ENCODE assay signal across 27 cellular contexts in the genomic region with DNA sequence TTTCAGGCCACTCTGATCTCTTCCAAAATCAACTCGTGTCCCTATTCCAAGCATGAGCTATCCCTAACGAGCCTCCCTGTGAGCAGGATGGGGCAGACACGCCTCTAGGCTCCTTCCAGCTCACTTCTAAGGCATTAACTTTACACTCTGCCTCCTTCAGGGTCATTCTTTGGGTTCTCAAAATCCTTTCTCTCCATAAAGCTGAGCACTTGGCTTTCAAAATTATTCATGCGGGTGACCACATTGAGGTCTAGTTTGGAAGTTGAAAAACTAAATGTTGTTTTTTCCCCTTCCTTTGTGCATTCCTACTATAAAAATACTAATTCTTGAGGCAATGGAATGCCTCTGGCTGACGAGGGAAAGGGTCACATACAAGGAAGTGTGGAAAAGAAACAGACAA. TPM values are rescaled to one million over a fixed set of nuclear protein-coding genes. Genes with fewer than 3 reads are reported as not detected.
DNase-seq lines count a peak whose midpoint lies in the region; ATAC-seq, FAIRE-seq and TF ChIP-seq lines count a peak whose summit lies in the region.
"Had no signal": no experiment of that assay in that cellular context is flagged by ENCODE, and none has a peak within 500 bp of the region (broad histone marks: within the 10 kb centered on the region; RNA-seq: fewer than 3 reads in every experiment).

No MANE protein-coding gene starts in this region.

- DNase-seq in GM23338 (ENCODE audit: low spot score) (no peak), astrocyte (ENCODE audit: low read depth) (peak; percentile 20), neural crest cell (ENCODE audit: low read depth, low spot score) (no peak), NCI-H2029 (lab: John Stamatoyannopoulos, UW) (no peak), GM03348 (ENCODE audit: low spot score) (no peak)
- no peak for DNase-seq in stimulated activated CD4-positive, alpha-beta T cell treated with anti-CD3 and anti-CD28 coated beads, Interleukin-15, amount 100 ng/mL, for 24 hours
- DNase-seq: C1 segment of cervical spinal cord; CD4-positive, alpha-beta memory T cell; COR-L47; DMS53; Karpas-422; NCI-H1092 treated with DMSO at 0.1 percent for 48 hours; NCI-H1436 treated with DMSO at 0.1 percent for 48 hours; NCI-H187 treated with DMSO at 0.1 percent for 48 hours; NCI-H2107; NCI-H446 treated with DMSO at 0.1 percent for 48 hours; NCI-H526; NCI-H82; NK-92 treated with Interleukin-12 subunit alpha and Interleukin-12 subunit beta, amount 100 ng/mL, for 24 hours; PC-3; SJCRH30 had no signal

- no peaks in the 10 kb centered on the region for H3F3A ChIP-seq in GM23338 (replicated peaks; ENCODE audit: low read depth)

- H3K27ac Mint-ChIP-seq in GM23338 (no peak overlapping the region), astrocyte (ENCODE audit: unreplicated experiment) (no peak overlapping the region), neural crest cell (ENCODE audit: unreplicated experiment) (peak overlapping the region; percentile 88)
- H3K27ac Mint-ChIP-seq: CD4-positive, alpha-beta memory T cell had no signal

- H3K9me3 Mint-ChIP-seq in GM23338 (no peaks in the 10 kb centered on the region; the same call in 2 of the 3 replicates), astrocyte (ENCODE audit: unreplicated experiment) (peaks cover 6% of the 10 kb centered on the region), neural crest cell (peaks cover 2% of the 10 kb centered on the region)
- H3K9me3 Mint-ChIP-seq: CD4-positive, alpha-beta memory T cell had no signal

- no peak overlapping the region for H3K9ac ChIP-seq in astrocyte (ENCODE audit: low read length)

- no peak overlapping the region for H3K4me3 ChIP-seq in GM23338
- no peak overlapping the region for H3K4me3 ChIP-seq in astrocyte (ENCODE audit: insufficient read depth, low read depth, low read length)
- H3K4me3 ChIP-seq: SJCRH30 had no signal

- no peaks in the 10 kb centered on the region for H3K36me3 ChIP-seq in GM23338 (ENCODE audit: insufficient read depth)
- H3K36me3 ChIP-seq in astrocyte (ENCODE audit: insufficient read depth, low read length) = no peaks in the 10 kb centered on the region
- H3K36me3 ChIP-seq: SJCRH30 had no signal

- H4K20me1 ChIP-seq in GM23338 (replicated peaks; ENCODE audit: insufficient read depth) (no peaks in the 10 kb centered on the region), astrocyte (ENCODE audit: insufficient read depth, low read length) (no peaks in the 10 kb centered on the region)

- H3K79me2 ChIP-seq in GM23338 (replicated peaks; ENCODE audit: insufficient read depth) (no peaks in the 10 kb centered on the region), astrocyte (ENCODE audit: insufficient read depth, low read length) (no peaks in the 10 kb centered on the region)

- no peaks in the 10 kb centered on the region for H3K9me3 ChIP-seq in astrocyte (ENCODE audit: insufficient read depth, low read depth, low read length)
- H3K9me3 ChIP-seq: SJCRH30 had no signal

- H3K36me3 Mint-ChIP-seq in GM23338 (ENCODE audit: low read depth) = no peaks in the 10 kb centered on the region
- no peaks in the 10 kb centered on the region for H3K36me3 Mint-ChIP-seq in astrocyte (ENCODE audit: low read depth, unreplicated experiment)
- no peaks in the 10 kb centered on the region for H3K36me3 Mint-ChIP-seq in neural crest cell (ENCODE audit: low read depth)
- H3K36me3 Mint-ChIP-seq: CD4-positive, alpha-beta memory T cell had no signal

- no peaks in the 10 kb centered on the region for H3K4me1 ChIP-seq in GM23338 (ENCODE audit: insufficient read depth)
- H3K4me1 ChIP-seq in astrocyte (ENCODE audit: insufficient read depth, low read length) = no peaks in the 10 kb centered on the region

- H2AFZ ChIP-seq in GM23338 (0 out of 2 replicates have a peak overlapping the region, but pooled peaks have one; percentile 52), astrocyte (ENCODE audit: low read depth, low read length) (no peak overlapping the region)

- ATAC-seq in GM23338 (no peak), GM19023 (IDR thresholded peaks at IDR 0.05; ENCODE audit: unreplicated experiment) (no peak)
- ATAC-seq: HCT116, PC-3, Right ventricle myocardium inferior, SK-N-SH treated with all-trans-retinoic acid at 6 μM for 48 hours had no signal

- no peaks in the 10 kb centered on the region for H3K27me3 ChIP-seq in GM23338 (ENCODE audit: insufficient read depth)
- H3K27me3 ChIP-seq in astrocyte (ENCODE audit: insufficient read depth, low read length) = no peaks in the 10 kb centered on the region
- H3K27me3 ChIP-seq: SJCRH30 had no signal

- no peak for FAIRE-seq in astrocyte (lab: Jason Lieb, UNC)

- peaks cover 3% of the 10 kb centered on the region; the same call in 2 of the 3 replicates for H3K4me1 Mint-ChIP-seq in GM23338
- no peaks in the 10 kb centered on the region for H3K4me1 Mint-ChIP-seq in astrocyte (ENCODE audit: low read depth, unreplicated experiment)
- peaks cover 5% of the 10 kb centered on the region for H3K4me1 Mint-ChIP-seq in neural crest cell

- no peaks in the 10 kb centered on the region for H3K9me2 ChIP-seq in GM23338 (ENCODE audit: insufficient read depth)

- H3K27ac ChIP-seq in GM23338 (ENCODE audit: low read depth) (no peak overlapping the region), astrocyte (ENCODE audit: low read depth, low read length) (no peak overlapping the region)
- H3K27ac ChIP-seq: SJCRH30 had no signal

- no peak overlapping the region for H3K4me2 ChIP-seq in GM23338
- H3K4me2 ChIP-seq in astrocyte (ENCODE audit: low read length) = no peak overlapping the region

- H3K4me3 Mint-ChIP-seq in GM23338 (no peak overlapping the region), astrocyte (ENCODE audit: unreplicated experiment) (no peak overlapping the region), neural crest cell (no peak overlapping the region)
- H3K4me3 Mint-ChIP-seq: CD4-positive, alpha-beta memory T cell had no signal

- H3K27me3 Mint-ChIP-seq in GM23338 (ENCODE audit: insufficient read depth, low read depth, poor library complexity) (peaks cover 14% of the 10 kb centered on the region), astrocyte (ENCODE audit: low read depth, unreplicated experiment) (peaks cover 16% of the 10 kb centered on the region), neural crest cell (ENCODE audit: low read depth) (no peaks in the 10 kb centered on the region)

- TF ChIP-seq CTCF in GM23338 (conservative IDR thresholded peaks at IDR 0.05; ENCODE audit: low read depth in 2 of 2) (no peak), astrocyte (IDR thresholded peaks at IDR 0.05; ENCODE audit: insufficient read depth, low read depth, low read length) (no peak), neural crest cell (conservative IDR thresholded peaks at IDR 0.05) (no peak)

TF ChIP-seq in GM23338, 12 proteins besides CTCF, POLR2A, EP300 and RAD21:
- no peak for TF ChIP-seq POLR2AphosphoS5 (IDR thresholded peaks at IDR 0.05; ENCODE audit: low read depth)
- TF ChIP-seq, protein P1, sequence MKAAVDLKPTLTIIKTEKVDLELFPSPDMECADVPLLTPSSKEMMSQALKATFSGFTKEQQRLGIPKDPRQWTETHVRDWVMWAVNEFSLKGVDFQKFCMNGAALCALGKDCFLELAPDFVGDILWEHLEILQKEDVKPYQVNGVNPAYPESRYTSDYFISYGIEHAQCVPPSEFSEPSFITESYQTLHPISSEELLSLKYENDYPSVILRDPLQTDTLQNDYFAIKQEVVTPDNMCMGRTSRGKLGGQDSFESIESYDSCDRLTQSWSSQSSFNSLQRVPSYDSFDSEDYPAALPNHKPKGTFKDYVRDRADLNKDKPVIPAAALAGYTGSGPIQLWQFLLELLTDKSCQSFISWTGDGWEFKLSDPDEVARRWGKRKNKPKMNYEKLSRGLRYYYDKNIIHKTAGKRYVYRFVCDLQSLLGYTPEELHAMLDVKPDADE (IDR thresholded peaks at IDR 0.05) = no peak
- TF ChIP-seq EZH2 (IDR thresholded peaks at IDR 0.05; ENCODE audit: low read depth, unreplicated experiment) = no peak
- no peak for TF ChIP-seq CREB1 (CRISPR knock-in tag; IDR thresholded peaks at IDR 0.05; ENCODE audit: low read depth)
- TF ChIP-seq EZH2phosphoT487 (IDR thresholded peaks at IDR 0.05; ENCODE audit: unreplicated experiment) = no peak
- TF ChIP-seq NANOG (IDR thresholded peaks at IDR 0.05; ENCODE audit: borderline replicate concordance) = no peak

RNA-seq across cellular contexts. Expression of a gene that starts 33.5 kb away (rescaled TPM):
- total RNA-seq in GM23338 (2014; rRNA removed; shearing (Covaris generic)) = 0.43 and 0.90 TPM in 2 replicates
- 0.16 and 0.17 TPM in 2 replicates for polyA plus RNA-seq in GM23338 (2016; fragmentation: Nextera tagmentation; extraction: Ambion mirVana)
- 0.16 TPM in 1 of 2 replicates, not detected in the other for total RNA-seq in astrocyte
- total RNA-seq in neural crest cell = 1.2 and 1.4 TPM in 2 replicates

RNA-seq across cellular contexts. Expression of a gene that starts 51.0 kb away (rescaled TPM):
- total RNA-seq in GM23338 (2014; rRNA removed; shearing (Covaris generic)) = 2.8 and 4.0 TPM in 2 replicates
- 1.1 and 1.4 TPM in 2 replicates for polyA plus RNA-seq in GM23338 (2016; fragmentation: Nextera tagmentation; extraction: Ambion mirVana)
- total RNA-seq in astrocyte (0.24 and 0.36 TPM in 2 replicates), neural crest cell (0.75 and 0.77 TPM in 2 replicates)
- total RNA-seq: A673, H4 had no signal
- polyA plus RNA-seq: CD4-positive, alpha-beta memory T cell had no signal
